8 cellular contexts compared by ENCODE assay signal in the genomic region with DNA sequence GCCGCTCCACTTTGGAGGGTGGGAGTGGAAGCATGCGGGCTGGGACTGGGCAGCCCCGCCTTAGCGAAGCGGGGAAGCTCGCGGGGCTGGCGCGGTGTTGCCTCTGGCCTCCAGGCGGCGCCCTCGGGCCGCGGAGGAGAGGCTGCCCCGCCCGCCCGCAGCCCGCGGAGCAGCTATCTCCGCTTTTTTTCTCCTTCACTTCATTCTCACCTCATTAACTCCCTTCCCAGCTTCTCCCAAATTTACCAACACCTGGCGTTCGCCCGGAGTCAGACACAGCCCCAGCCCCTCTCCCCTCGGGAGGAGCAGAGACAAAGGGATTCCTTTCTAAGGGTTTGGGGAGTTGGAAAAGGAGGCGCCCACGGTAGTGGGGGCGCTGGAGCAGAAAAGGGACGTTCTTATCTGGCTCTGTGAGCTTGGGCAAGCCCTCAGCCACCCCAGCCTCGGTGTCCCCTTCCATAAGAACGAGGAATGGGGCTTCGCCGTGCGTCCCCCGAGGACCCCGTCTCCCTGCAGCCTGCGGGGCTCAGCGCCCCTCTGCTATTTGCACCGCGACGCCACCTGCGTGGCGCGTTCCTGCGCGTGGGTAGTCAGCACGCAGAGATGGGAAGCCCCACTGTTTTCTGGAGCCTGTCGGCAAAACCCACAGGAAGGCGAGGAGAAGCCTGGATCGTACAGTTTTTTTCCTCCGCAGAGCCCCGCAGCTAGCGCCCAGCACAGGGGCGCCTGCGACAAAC. TPM values are rescaled to one million over a fixed set of nuclear protein-coding genes. Genes with fewer than 3 reads are reported as not detected.
DNase-seq lines count a peak whose midpoint lies in the region; ATAC-seq and TF ChIP-seq lines count a peak whose summit lies in the region.

No MANE protein-coding gene starts in this region.

- H3K4me3 ChIP-seq in choroid plexus epithelial cell (ENCODE audit: low read depth, low read length): peak overlapping the region; percentile 39

- ATAC-seq in HG02973 (IDR thresholded peaks at IDR 0.05; ENCODE audit: unreplicated experiment) (peak; percentile 50), HG03378 (IDR thresholded peaks at IDR 0.05; ENCODE audit: unreplicated experiment) (no peak)

- DNase-seq in Daoy (ENCODE audit: low read depth) (peak; percentile 87), NCI-H446 treated with DMSO at 0.1 percent for 48 hours (lab: John Stamatoyannopoulos, UW) (peak; percentile 63), choroid plexus epithelial cell (ENCODE audit: low read depth) (peak; percentile 80), left kidney (ENCODE audit: low read depth, low spot score) (peak; percentile 92)
- peak; percentile 68 for DNase-seq in activated CD4-positive, alpha-beta T cell treated with anti-CD3 and anti-CD28 coated beads for 1 hour
- DNase-seq in stimulated activated CD4-positive, alpha-beta T cell treated with anti-CD3 and anti-CD28 coated beads, Interleukin-1b, Interleukin-23, amount 100 ng/mL, for 24 hours (ENCODE audit: low read depth in 4 of 4, low spot score in 1 of 4): peak; percentile 41 to 72 (median 66)

- TF ChIP-seq CTCF in choroid plexus epithelial cell (conservative IDR thresholded peaks at IDR 0.05; ENCODE audit: low read depth, low read length): peak; percentile 65

RNA-seq across cellular contexts. Expression of gene WNT11, which starts 1.5 kb away (rescaled TPM):
- 1.4 and 4.6 TPM in 2 replicates for total RNA-seq in Daoy (2014; rRNA removed; shearing (Covaris generic))
